ENCODE assay signal across 32 cellular contexts in the genomic region with DNA sequence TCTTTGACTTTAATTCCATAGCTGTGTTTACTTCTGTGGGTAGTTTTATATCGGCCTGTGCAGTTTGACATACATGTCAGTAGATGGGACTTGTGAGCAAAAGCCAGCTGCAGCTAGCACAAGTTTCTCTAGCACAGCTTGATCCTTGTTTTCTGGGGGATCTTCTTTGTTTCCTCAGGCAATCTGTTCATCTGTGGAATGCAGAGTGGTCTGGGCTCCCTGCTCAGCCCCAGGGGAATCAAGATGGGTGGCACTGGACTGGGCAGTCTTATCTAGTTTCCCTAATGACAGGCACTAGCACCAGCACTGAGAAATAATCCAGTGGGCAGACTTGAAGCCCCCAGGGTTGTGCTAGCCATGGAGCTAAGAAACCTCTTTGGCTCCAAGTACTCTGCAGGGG. TPM values are rescaled to one million over a fixed set of nuclear protein-coding genes. Genes with fewer than 3 reads are reported as not detected.
"Had no signal": no experiment of that assay in that cellular context is flagged by ENCODE, and none has a peak within 500 bp of the region (broad histone marks: within the 10 kb centered on the region; RNA-seq: fewer than 3 reads in every experiment).

No MANE protein-coding gene starts in this region.

- H3K4me3 ChIP-seq: ascending aorta, body of pancreas, MG63, SJCRH30 had no signal

- H3K27ac Mint-ChIP-seq: activated CD8-positive, alpha-beta T cell treated with anti-CD3 and anti-CD28 coated beads, Interleukin-2, amount 10 ng/mL, durations not matched to agents 7 days and 5 days; activated naive CD4-positive, alpha-beta T cell treated with anti-CD3 and anti-CD28 coated beads, Interleukin-2, amount 50 U/mL, for 72 hours; activated naive CD8-positive, alpha-beta T cell treated with anti-CD3 and anti-CD28 coated beads, Interleukin-2, amount 50 U/mL, for 24 hours had no signal

- H3K27me3 Mint-ChIP-seq: activated naive CD8-positive, alpha-beta T cell treated with anti-CD3 and anti-CD28 coated beads, Interleukin-2, amount 50 U/mL, for 24 hours had no signal

- H3K27ac ChIP-seq: ascending aorta, body of pancreas, KMS-11, SJCRH30 had no signal

- H3K4me2 ChIP-seq: KMS-11, SK-N-SH had no signal

- H3K4me1 Mint-ChIP-seq: activated naive CD8-positive, alpha-beta T cell treated with anti-CD3 and anti-CD28 coated beads, Interleukin-2, amount 50 U/mL, for 24 hours had no signal

- DNase-seq: activated CD4-positive, alpha-beta T cell treated with anti-CD3 and anti-CD28 coated beads for 48 hours; activated CD4-positive, alpha-beta T cell treated with anti-CD3 and anti-CD28 coated beads, Interleukin-2, amount 50 U/mL, for 4 hours; activated CD4-positive, CD25-positive, alpha-beta regulatory T cell treated with anti-CD3 and anti-CD28 coated beads, Interleukin-2, amount 50 U/mL, for 72 hours; activated CD8-positive, alpha-beta memory T cell treated with anti-CD3 and anti-CD28 coated beads, Interleukin-2, amount 50 U/mL, for 48 hours; activated CD8-positive, alpha-beta T cell treated with anti-CD3 and anti-CD28 coated beads, Interleukin-2, amount 10 ng/mL, durations not matched to agents 7 days and 5 days; activated effector memory CD4-positive, alpha-beta T cell treated with anti-CD3 and anti-CD28 coated beads, Interleukin-2, amount 50 U/mL, for 16 hours; activated naive CD4-positive, alpha-beta T cell treated with Interleukin-2 at 50 U/mL for 16 hours; activated naive CD8-positive, alpha-beta T cell treated with anti-CD3 and anti-CD28 coated beads, Interleukin-2, amount 50 U/mL, for 24 hours; activated T-cell treated with anti-CD3 and anti-CD28 coated beads, Interleukin-2, amount 50 U/mL, for 1 hour; amniotic stem cell; body of pancreas; MG63; MV-4-11; NCI-H1092 treated with DMSO at 0.1 percent for 48 hours; NCI-H1417 treated with DMSO at 0.1 percent for 48 hours; NCI-H1694; NCI-H2029; NCI-H345; NCI-H510A; NCI-H69; NK-92 treated with Interleukin-12 subunit alpha and Interleukin-12 subunit beta, amount 100 ng/mL, for 24 hours; OCI-M1; RPMI8226; SJCRH30; SK-N-SH; T-helper 1 cell had no signal

- H3K9ac ChIP-seq: KMS-11, SK-N-SH had no signal

- H3K36me3 ChIP-seq: ascending aorta, MG63, SJCRH30 had no signal

- H3K27me3 ChIP-seq: ascending aorta, body of pancreas, MG63, SJCRH30 had no signal

- H3K4me1 ChIP-seq: ascending aorta, body of pancreas, SJCRH30 had no signal

- ATAC-seq: activated CD8-positive, alpha-beta T cell treated with anti-CD3 and anti-CD28 coated beads, Interleukin-2, amount 10 ng/mL, durations not matched to agents 7 days and 5 days; activated naive CD4-positive, alpha-beta T cell treated with anti-CD3 and anti-CD28 coated beads, Interleukin-2, amount 50 U/mL, for 72 hours; activated naive CD8-positive, alpha-beta T cell treated with anti-CD3 and anti-CD28 coated beads, Interleukin-2, amount 50 U/mL, for 24 hours; body of pancreas; Panc1; Right ventricle myocardium inferior had no signal

- H3K9me3 ChIP-seq: ascending aorta, body of pancreas, MG63, SJCRH30, SK-N-SH had no signal

- H3K4me3 Mint-ChIP-seq: activated CD8-positive, alpha-beta T cell treated with anti-CD3 and anti-CD28 coated beads, Interleukin-2, amount 10 ng/mL, durations not matched to agents 7 days and 5 days; activated naive CD8-positive, alpha-beta T cell treated with anti-CD3 and anti-CD28 coated beads, Interleukin-2, amount 50 U/mL, for 24 hours had no signal

RNA-seq across cellular contexts. Expression of gene CYP2C19, which starts 40.8 kb away (rescaled TPM):
- total RNA-seq: activated CD8-positive, alpha-beta T cell treated with anti-CD3 and anti-CD28 coated beads, Interleukin-2, amount 10 ng/mL, durations not matched to agents 7 days and 5 days; activated naive CD4-positive, alpha-beta T cell treated with anti-CD3 and anti-CD28 coated beads, Interleukin-2, amount 50 U/mL, for 72 hours; ascending aorta; Right ventricle myocardium inferior; SJCRH30; T-helper 2 cell treated with Interferon-gamma antibody and Interleukin-4, amounts not matched to agents 100 ng/mL and 5 ng/mL, for 36 hours had no signal
